ENCODE assay signal across 18 cellular contexts in genomic region chr15:62760506-62760905, GRCh38.
A peak's percentile ranks its signal among the peaks of the same experiment; 100 is the strongest.
DNase-seq lines count a peak whose midpoint lies in the region; ATAC-seq, FAIRE-seq and TF ChIP-seq lines count a peak whose summit lies in the region.
"Had no signal": no experiment of that assay in that cellular context is flagged by ENCODE, and none has a peak within 500 bp of the region (broad histone marks: within the 10 kb centered on the region; RNA-seq: fewer than 3 reads in every experiment).

No MANE protein-coding gene starts in this region.

- H4K5ac ChIP-seq in H9 (ENCODE audit: insufficient read length, low read depth, low read length): no peak overlapping the region

- no peaks in the 10 kb centered on the region for H3K23me2 ChIP-seq in H9 (ENCODE audit: insufficient read length, low read depth, low read length, poor library complexity, severe bottlenecking)

- no peak overlapping the region for H3K14ac ChIP-seq in H9 (ENCODE audit: insufficient read depth, low read length)

- no peak overlapping the region for H4K91ac ChIP-seq in H9 (ENCODE audit: insufficient read length, low read depth, low read length)

- TF ChIP-seq CTCF in H9 (conservative IDR thresholded peaks at IDR 0.05): no peak
- TF ChIP-seq CTCF in kidney (IDR thresholded peaks at IDR 0.05; ENCODE audit: borderline replicate concordance, extremely low read depth, insufficient read depth): no peak
- no peak for TF ChIP-seq CTCF in nephron (IDR thresholded peaks at IDR 0.05; ENCODE audit: unreplicated experiment in 3 of 3)
- TF ChIP-seq CTCF in stomach (IDR thresholded peaks at IDR 0.05): no peak

- no peak overlapping the region for H2BK15ac ChIP-seq in H9 (ENCODE audit: low read depth, low read length)

- H3K27me3 ChIP-seq in H9 (ENCODE audit: insufficient read depth, low read length) (no peaks in the 10 kb centered on the region), stomach (no peaks in the 10 kb centered on the region)

- H3K4me1 Mint-ChIP-seq in H9 (peaks cover 51 to 58% of the 10 kb centered on the region in 2 experiments), nephron (peaks cover 16% of the 10 kb centered on the region)
- no peaks in the 10 kb centered on the region for H3K4me1 Mint-ChIP-seq in activated naive CD8-positive, alpha-beta T cell treated with anti-CD3 and anti-CD28 coated beads for 36 hours
- H3K4me1 Mint-ChIP-seq: CD14-positive monocyte, IgD-negative memory B cell had no signal

- WGBS in H9 (ENCODE audit: extremely low coverage, insufficient read length, low lambda C conversion rate): no CpG with 5 or more reads among the region's 3 CpGs
- WGBS in stomach, 5 donors: 31 to 68% (median 55%) methylated on average over 3 of the region's 3 CpGs

- no peak for TF ChIP-seq POLR2A in stomach (IDR thresholded peaks at IDR 0.05)

- H3K4me3 Mint-ChIP-seq in H9 (no peak overlapping the region), nephron (no peak overlapping the region)
- no peak overlapping the region for H3K4me3 Mint-ChIP-seq in activated naive CD8-positive, alpha-beta T cell treated with anti-CD3 and anti-CD28 coated beads for 36 hours
- H3K4me3 Mint-ChIP-seq: CD14-positive monocyte; CD8-positive, alpha-beta T cell; IgD-negative memory B cell had no signal

- H3K9ac ChIP-seq in H9 (ENCODE audit: extremely low read depth, insufficient read length, low read length): no peak overlapping the region
- peak overlapping the region in 1 of 2 donors; percentile 17 for H3K9ac ChIP-seq in kidney (ENCODE audit: low read length in 2 of 2)

- H3K4me3 ChIP-seq in kidney (ENCODE audit: low read length in 2 of 2): peak overlapping the region; percentile 61 to 65
- no peak overlapping the region for H3K4me3 ChIP-seq in stomach
- H3K4me3 ChIP-seq: A549 had no signal

- no peaks in the 10 kb centered on the region for H3K9me3 Mint-ChIP-seq in H9
- H3K9me3 Mint-ChIP-seq in nephron: no peaks in the 10 kb centered on the region
- no peaks in the 10 kb centered on the region for H3K9me3 Mint-ChIP-seq in activated naive CD8-positive, alpha-beta T cell treated with anti-CD3 and anti-CD28 coated beads for 36 hours
- H3K9me3 Mint-ChIP-seq: CD8-positive, alpha-beta T cell; IgD-negative memory B cell had no signal

- no peaks in the 10 kb centered on the region for H3K9me3 ChIP-seq in H9 (ENCODE audit: control insufficient read depth, low read depth, low read length)
- no peaks in the 10 kb centered on the region for H3K9me3 ChIP-seq in kidney (ENCODE audit: control insufficient read depth in 1 of 2, low read length in 2 of 2)
- no peaks in the 10 kb centered on the region for H3K9me3 ChIP-seq in stomach
- H3K9me3 ChIP-seq: A549 had no signal

- no peak overlapping the region for H3K23ac ChIP-seq in H9 (ENCODE audit: insufficient read length, low read depth, low read length)

- TF ChIP-seq EP300 in stomach (IDR thresholded peaks at IDR 0.05): no peak

- H3K36me3 ChIP-seq in kidney (ENCODE audit: control insufficient read depth in 1 of 2, insufficient read depth in 2 of 2, low read length in 2 of 2) (peaks cover 6 to 32% of the 10 kb centered on the region in 2 donors), stomach (peaks cover 6 to 50% (median 38%) of the 10 kb centered on the region in 4 donors)

- H3K27me3 Mint-ChIP-seq in H9 (ENCODE audit: low read depth) (no peaks in the 10 kb centered on the region), nephron (ENCODE audit: low read depth) (no peaks in the 10 kb centered on the region)
- no peaks in the 10 kb centered on the region for H3K27me3 Mint-ChIP-seq in activated naive CD8-positive, alpha-beta T cell treated with anti-CD3 and anti-CD28 coated beads for 36 hours

- H4K8ac ChIP-seq in H9 (replicated peaks; ENCODE audit: insufficient read length, low read depth, low read length): no peak overlapping the region

- no peak for ATAC-seq in GM21526 (IDR thresholded peaks at IDR 0.05; ENCODE audit: low FRiP score, unreplicated experiment)
- ATAC-seq: A549; CD8-positive, alpha-beta T cell had no signal

- H4K20me1 ChIP-seq in H9 (ENCODE audit: control insufficient read depth, insufficient read depth, insufficient read length): no peaks in the 10 kb centered on the region

- H3K27ac Mint-ChIP-seq in H9 (peak overlapping the region; percentile 7 to 74 (median 15); a peak in 2 of 7 replicates), nephron (peak overlapping the region in 2 of 3 experiments; percentile 65 to 93)
- H3K27ac Mint-ChIP-seq in activated naive CD8-positive, alpha-beta T cell treated with anti-CD3 and anti-CD28 coated beads for 36 hours: no peak overlapping the region
- H3K27ac Mint-ChIP-seq: CD8-positive, alpha-beta T cell; IgD-negative memory B cell had no signal

- H2BK20ac ChIP-seq in H9 (ENCODE audit: low read depth, low read length, poor library complexity, severe bottlenecking): no peak overlapping the region

- H3K4me2 ChIP-seq in H9 (ENCODE audit: insufficient read depth, insufficient read length, low read length): no peak overlapping the region
- H3K4me2 ChIP-seq: A549 had no signal

- H2BK12ac ChIP-seq in H9 (ENCODE audit: insufficient read length, low read depth, low read length): no peak overlapping the region

- H3K36me3 Mint-ChIP-seq in H9 (ENCODE audit: insufficient read depth in 1 of 3, low read depth in 3 of 3) (peaks cover 2 to 7% (median 5%) of the 10 kb centered on the region in 3 experiments; a peak in 4 of 7 replicates), nephron (ENCODE audit: low read depth) (peaks cover 57% of the 10 kb centered on the region)
- no peaks in the 10 kb centered on the region for H3K36me3 Mint-ChIP-seq in activated naive CD8-positive, alpha-beta T cell treated with anti-CD3 and anti-CD28 coated beads for 36 hours
- H3K36me3 Mint-ChIP-seq: CD14-positive monocyte; CD8-positive, alpha-beta T cell had no signal

- H3K79me1 ChIP-seq in H9 (ENCODE audit: insufficient read depth, low read depth, low read length, poor library complexity, severe bottlenecking): no peaks in the 10 kb centered on the region

- no peak for DNase-seq in H9
- no peak for DNase-seq in kidney
- DNase-seq in stomach: no peak
- no peak for DNase-seq in activated naive CD8-positive, alpha-beta T cell treated with anti-CD3 and anti-CD28 coated beads for 36 hours
- DNase-seq in RPMI8226: no peak
- no peak for DNase-seq in activated T-cell treated with anti-CD3 and anti-CD28 coated beads, Interleukin-2, amount 50 U/mL, for 48 hours
- DNase-seq: CD8-positive, alpha-beta T cell; COR-L47; DMS53; GF-D8; H7; KG1 had no signal

- H3K56ac ChIP-seq in H9 (ENCODE audit: insufficient read length, low read depth, low read length): no peak overlapping the region

- H2AK5ac ChIP-seq in H9 (ENCODE audit: insufficient read length, low read length): no peak overlapping the region

- H3K18ac ChIP-seq in H9 (ENCODE audit: insufficient read length, low read depth, low read length): no peak overlapping the region

- H3K4ac ChIP-seq in H9 (ENCODE audit: low read depth, low read length): no peak overlapping the region

- H3K4me1 ChIP-seq in H9 (ENCODE audit: insufficient read depth, low read length) (peaks cover 24% of the 10 kb centered on the region; the same call in 1 of the 2 replicates), kidney (ENCODE audit: control insufficient read depth in 1 of 2, insufficient read depth in 1 of 2, low read depth in 1 of 2, low read length in 2 of 2) (peaks cover 22 to 30% of the 10 kb centered on the region in 2 donors), stomach (peaks cover 14 to 50% (median 42%) of the 10 kb centered on the region in 4 donors)

- no peak overlapping the region for H2BK5ac ChIP-seq in H9 (ENCODE audit: insufficient read length, low read length)

- no peak overlapping the region for H2BK120ac ChIP-seq in H9 (ENCODE audit: low read depth, low read length, poor library complexity, severe bottlenecking)

- no peak overlapping the region for H3K27ac ChIP-seq in H9 (ENCODE audit: insufficient read length, low read depth, low read length)
- peak overlapping the region; percentile 30 to 84 for H3K27ac ChIP-seq in kidney (ENCODE audit: low read depth in 2 of 2, low read length in 2 of 2)
- peak overlapping the region in 3 of 5 donors; percentile 7 to 53 (median 35) for H3K27ac ChIP-seq in stomach
- H3K27ac ChIP-seq: A549, HL-60 had no signal

- no peaks in the 10 kb centered on the region for H3K79me2 ChIP-seq in H9 (ENCODE audit: insufficient read depth, low read length)

- H3T11ph ChIP-seq in H9 (ENCODE audit: low read length): no peak overlapping the region

- H2AFZ ChIP-seq in H9 (ENCODE audit: low read length): no peak overlapping the region

- intact Hi-C loops in kidney (cut with DNase I): no loop called here
- intact Hi-C loops in stomach (cut with DNase I; ENCODE audit: low total_unique reads): no loop called here

- no peak for FAIRE-seq in kidney (lab: Jason Lieb, UNC)
- FAIRE-seq: A549 had no signal

Comparison
In these comparisons a context has a peak if more than half of its experiments do, and no peak if none do; other contexts are left out.
1. H3K4me3 ChIP-seq: peak in kidney (2 of 2); none in stomach (0 of 4).